29 cellular contexts compared by ENCODE assay signal in genomic region chr3:73435055-73435454, GRCh38.
"Had no signal": no experiment of that assay in that cellular context is flagged by ENCODE, and none has a peak within 500 bp of the region (broad histone marks: within the 10 kb centered on the region; RNA-seq: fewer than 3 reads in every experiment).

No MANE protein-coding gene starts in this region.

- H3K4me3 ChIP-seq: colonic mucosa, esophagus squamous epithelium, heart right ventricle, lower lobe of right lung, neural progenitor cell, prostate gland, right atrium auricular region, smooth muscle cell, stomach, testis, tibial artery had no signal

- H3K9me3 ChIP-seq: colonic mucosa, esophagus squamous epithelium, heart right ventricle, lower lobe of right lung, prostate gland, right atrium auricular region, stomach, testis, tibial artery had no signal

- H3K27me3 ChIP-seq: colonic mucosa, heart right ventricle, neural progenitor cell, right atrium auricular region, stomach, testis, tibial artery had no signal

- H3K36me3 Mint-ChIP-seq: memory B cell; naive thymus-derived CD4-positive, alpha-beta T cell; neural progenitor cell; stimulated activated effector memory CD8-positive, alpha-beta T cell treated with anti-CD3 and anti-CD28 coated beads, Interleukin-12 subunit alpha, Interleukin-12 subunit beta, amount 100 ng/mL, for 72 hours; type B pancreatic cell had no signal

- H3K27ac Mint-ChIP-seq: memory B cell; naive thymus-derived CD4-positive, alpha-beta T cell; stimulated activated effector memory CD8-positive, alpha-beta T cell treated with anti-CD3 and anti-CD28 coated beads, Interleukin-12 subunit alpha, Interleukin-12 subunit beta, amount 100 ng/mL, for 72 hours; type B pancreatic cell had no signal

- H3K9me3 Mint-ChIP-seq: memory B cell; naive thymus-derived CD4-positive, alpha-beta T cell; nephron; neural progenitor cell; stimulated activated effector memory CD8-positive, alpha-beta T cell treated with anti-CD3 and anti-CD28 coated beads, Interleukin-12 subunit alpha, Interleukin-12 subunit beta, amount 100 ng/mL, for 72 hours; type B pancreatic cell had no signal

- H3K27me3 Mint-ChIP-seq: memory B cell, type B pancreatic cell had no signal

- H2AFZ ChIP-seq: neural progenitor cell had no signal

- H3K4me1 ChIP-seq: colonic mucosa had no signal

- H3K4me3 Mint-ChIP-seq: memory B cell; naive thymus-derived CD4-positive, alpha-beta T cell; nephron; neural progenitor cell; stimulated activated effector memory CD8-positive, alpha-beta T cell treated with anti-CD3 and anti-CD28 coated beads, Interleukin-12 subunit alpha, Interleukin-12 subunit beta, amount 100 ng/mL, for 72 hours; type B pancreatic cell had no signal

- DNase-seq: colonic mucosa; dermis blood vessel endothelial cell; effector memory CD4-positive, alpha-beta T cell; esophagus squamous epithelium; foreskin melanocyte; glutamatergic neuron; heart right ventricle; hippocampal formation; kidney glomerular epithelial cell; left ventricle myocardium superior; lower lobe of right lung; naive thymus-derived CD4-positive, alpha-beta T cell; nucleus accumbens; stimulated activated CD4-positive, alpha-beta T cell treated with anti-CD3 and anti-CD28 coated beads, Interleukin-2, amount 100 ng/mL, for 24 hours; stimulated activated CD4-positive, alpha-beta T cell treated with anti-CD3 and anti-CD28 coated beads, Interleukin-4, amount 100 ng/mL, for 24 hours; stimulated activated naive CD4-positive, alpha-beta T cell treated with Interleukin-2 at 50 U/mL for 16 hours; stomach; substantia nigra; testis; tibial artery had no signal

- ATAC-seq: heart right ventricle; left ventricle myocardium superior; lower lobe of right lung; naive thymus-derived CD4-positive, alpha-beta T cell; sciatic nerve; stimulated activated effector memory CD8-positive, alpha-beta T cell treated with anti-CD3 and anti-CD28 coated beads, Interleukin-12 subunit alpha, Interleukin-12 subunit beta, amount 100 ng/mL, for 72 hours had no signal

- H3K36me3 ChIP-seq: colonic mucosa, esophagus squamous epithelium, heart right ventricle, lower lobe of right lung, neural progenitor cell, prostate gland, right atrium auricular region, stomach, tibial artery had no signal

- H3K27ac ChIP-seq: colonic mucosa, esophagus squamous epithelium, heart right ventricle, lower lobe of right lung, neural progenitor cell, prostate gland, right atrium auricular region, testis, tibial artery had no signal

- H3K4me2 ChIP-seq: neural progenitor cell, smooth muscle cell had no signal

- H3K4me1 Mint-ChIP-seq: memory B cell; naive thymus-derived CD4-positive, alpha-beta T cell; stimulated activated effector memory CD8-positive, alpha-beta T cell treated with anti-CD3 and anti-CD28 coated beads, Interleukin-12 subunit alpha, Interleukin-12 subunit beta, amount 100 ng/mL, for 72 hours had no signal
